In the genomic region with DNA sequence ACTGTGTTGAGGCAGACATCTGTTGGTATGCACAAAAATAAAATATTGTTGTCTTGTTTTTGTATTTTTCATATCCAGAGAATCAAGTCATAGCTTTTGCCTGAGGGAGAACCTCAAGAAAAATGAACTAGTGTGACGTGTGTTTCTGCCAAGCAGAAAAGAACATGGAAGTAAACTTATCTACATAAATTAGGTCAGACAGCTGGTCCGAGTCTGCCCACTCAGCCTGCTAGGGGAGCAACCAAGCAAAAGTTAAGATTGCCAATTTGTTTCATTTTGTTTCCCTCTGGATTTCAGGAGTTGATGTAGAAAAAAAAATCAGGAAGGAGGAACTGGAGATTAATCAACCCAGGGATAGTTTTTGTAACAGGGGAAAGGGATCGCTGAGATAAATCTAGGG, we compare ENCODE assay signal across 23 cellular contexts.
"Had no signal": no experiment of that assay in that cellular context is flagged by ENCODE, and none has a peak within 500 bp of the region (broad histone marks: within the 10 kb centered on the region; RNA-seq: fewer than 3 reads in every experiment).

No MANE protein-coding gene starts in this region.

- H3K27ac Mint-ChIP-seq: natural killer cell, neural progenitor cell had no signal

- DNase-seq: colonic mucosa; dermis blood vessel endothelial cell; esophagus squamous epithelium; foreskin fibroblast; glutamatergic neuron; kidney; left colon; mammary epithelial cell; natural killer cell; nucleus accumbens; pancreas; sigmoid colon; stimulated activated CD4-positive, alpha-beta T cell treated with anti-CD3 and anti-CD28 coated beads, Interleukin-2, amount 100 ng/mL, for 24 hours; stimulated activated naive CD4-positive, alpha-beta T cell treated with Interleukin-2 at 50 U/mL for 16 hours; tibial artery; uterus had no signal

- H3K9me3 Mint-ChIP-seq: neural progenitor cell had no signal

- H3K27me3 ChIP-seq: colonic mucosa, esophagus squamous epithelium, gastroesophageal sphincter, hepatocyte, neural progenitor cell, pancreas, sigmoid colon, suprapubic skin, tibial artery, upper lobe of left lung, uterus had no signal

- H3K4me3 ChIP-seq: colonic mucosa, esophagus squamous epithelium, gastroesophageal sphincter, hepatocyte, neural progenitor cell, pancreas, prostate gland, sigmoid colon, skin epidermis, suprapubic skin, tibial artery, upper lobe of left lung, uterus had no signal

- H3K4me1 ChIP-seq: colonic mucosa, esophagus squamous epithelium, gastroesophageal sphincter, pancreas, prostate gland, sigmoid colon, suprapubic skin, tibial artery, upper lobe of left lung, uterus had no signal

- H3K4me3 Mint-ChIP-seq: natural killer cell, neural progenitor cell had no signal

- H3K9ac ChIP-seq: neural progenitor cell had no signal

- H3K9me3 ChIP-seq: colonic mucosa, esophagus squamous epithelium, gastroesophageal sphincter, pancreas, prostate gland, sigmoid colon, suprapubic skin, tibial artery, upper lobe of left lung, uterus had no signal

- H3K36me3 Mint-ChIP-seq: natural killer cell, neural progenitor cell had no signal

- H3K4me1 Mint-ChIP-seq: natural killer cell, neural progenitor cell had no signal

- H3K36me3 ChIP-seq: colonic mucosa, esophagus squamous epithelium, gastroesophageal sphincter, neural progenitor cell, pancreas, prostate gland, sigmoid colon, suprapubic skin, tibial artery, upper lobe of left lung, uterus had no signal

- ATAC-seq: gastroesophageal sphincter, left colon, natural killer cell, pancreas had no signal
